Comparison of ENCODE assay signal across 1 cellular context in genomic region chr3:136818191-136818850, GRCh38.
TF ChIP-seq lines count a peak whose summit lies in the region.

No MANE protein-coding gene starts in this region.

TF ChIP-seq in endothelial cell of umbilical vein, 7 proteins besides CTCF, POLR2A, EP300 and RAD21 (continued from another document):
- TF ChIP-seq MAX (IDR thresholded peaks at IDR 0.05; ENCODE audit: insufficient read depth, insufficient read length) = no peak
